ENCODE assay signal across 14 cellular contexts in genomic region chr3:132236701-132237651, GRCh38.
A peak's percentile ranks its signal among the peaks of the same experiment; 100 is the strongest.
DNase-seq lines count a peak whose midpoint lies in the region; ATAC-seq and TF ChIP-seq lines count a peak whose summit lies in the region.
"Had no signal": no experiment of that assay in that cellular context is flagged by ENCODE, and none has a peak within 500 bp of the region (broad histone marks: within the 10 kb centered on the region; RNA-seq: fewer than 3 reads in every experiment).

No MANE protein-coding gene starts in this region.

- no peak for DNase-seq in dedifferentiated amniotic fluid mesenchymal stem cell (ENCODE audit: extremely low spot score)
- DNase-seq in HPDE6-E6E7 (ENCODE audit: extremely low spot score), result no peak
- DNase-seq in kidney tubule cell (ENCODE audit: low spot score), result no peak
- no peak for DNase-seq in activated naive CD8-positive, alpha-beta T cell treated with anti-CD3 and anti-CD28 coated beads, Interleukin-2, amount 50 U/mL, for 24 hours
- DNase-seq: activated T-cell treated with anti-CD3 and anti-CD28 coated beads, Interleukin-2, amount 50 U/mL, for 1 hour; amniotic stem cell; HFFc6; NCI-H2029; stimulated activated CD4-positive, alpha-beta T cell treated with anti-CD3 and anti-CD28 coated beads, Interleukin-1b, Interleukin-23, amount 100 ng/mL, for 48 hours had no signal

- ATAC-seq in GM18505 (IDR thresholded peaks at IDR 0.05; ENCODE audit: unreplicated experiment) (peak; percentile 63), GM19455 (IDR thresholded peaks at IDR 0.05; ENCODE audit: unreplicated experiment) (peak; percentile 70), HG02798 (IDR thresholded peaks at IDR 0.05; ENCODE audit: poor library complexity, unreplicated experiment) (peak; percentile 85), HG03558 (IDR thresholded peaks at IDR 0.05; ENCODE audit: extremely low read depth, unreplicated experiment) (peak; percentile 49)
- ATAC-seq in activated naive CD8-positive, alpha-beta T cell treated with anti-CD3 and anti-CD28 coated beads, Interleukin-2, amount 50 U/mL, for 24 hours, result no peak

- H3K27me3 Mint-ChIP-seq in activated naive CD8-positive, alpha-beta T cell treated with anti-CD3 and anti-CD28 coated beads, Interleukin-2, amount 50 U/mL, for 24 hours, result peaks cover 10% of the 10 kb centered on the region
- H3K27me3 Mint-ChIP-seq: progenitor cell of endocrine pancreas had no signal

- no peaks in the 10 kb centered on the region for H3K4me1 Mint-ChIP-seq in activated naive CD8-positive, alpha-beta T cell treated with anti-CD3 and anti-CD28 coated beads, Interleukin-2, amount 50 U/mL, for 24 hours

- no peak for TF ChIP-seq POLR2A in GM18505 (IDR thresholded peaks at IDR 0.05; ENCODE audit: borderline replicate concordance, extremely low read depth, insufficient read depth, insufficient read length)

- no peaks in the 10 kb centered on the region for H3K36me3 Mint-ChIP-seq in activated naive CD8-positive, alpha-beta T cell treated with anti-CD3 and anti-CD28 coated beads, Interleukin-2, amount 50 U/mL, for 24 hours (ENCODE audit: low read depth)

- no peak overlapping the region for H3K27ac Mint-ChIP-seq in activated naive CD8-positive, alpha-beta T cell treated with anti-CD3 and anti-CD28 coated beads, Interleukin-2, amount 50 U/mL, for 24 hours
- H3K27ac Mint-ChIP-seq: HFFc6, progenitor cell of endocrine pancreas had no signal

- no peak overlapping the region for H3K4me3 Mint-ChIP-seq in activated naive CD8-positive, alpha-beta T cell treated with anti-CD3 and anti-CD28 coated beads, Interleukin-2, amount 50 U/mL, for 24 hours
- H3K4me3 Mint-ChIP-seq: HFFc6 had no signal

- no peaks in the 10 kb centered on the region for H3K9me3 Mint-ChIP-seq in activated naive CD8-positive, alpha-beta T cell treated with anti-CD3 and anti-CD28 coated beads, Interleukin-2, amount 50 U/mL, for 24 hours
- H3K9me3 Mint-ChIP-seq: HFFc6 had no signal
